Comparison of ENCODE assay signal across 9 cellular contexts in genomic region chr14:20477211-20477876, GRCh38. TPM values are rescaled to one million over a fixed set of nuclear protein-coding genes. Genes with fewer than 3 reads are reported as not detected.
DNase-seq lines count a peak whose midpoint lies in the region; ATAC-seq and TF ChIP-seq lines count a peak whose summit lies in the region.
"Had no signal": no experiment of that assay in that cellular context is flagged by ENCODE, and none has a peak within 500 bp of the region (broad histone marks: within the 10 kb centered on the region; RNA-seq: fewer than 3 reads in every experiment).

No MANE protein-coding gene starts in this region.

- H3K36me3 Mint-ChIP-seq in activated B cell treated with CpG ODN at 0.5 μM for 24 hours (ENCODE audit: low read depth), result peaks cover 63% of the 10 kb centered on the region

- TF ChIP-seq CTCF in activated B cell treated with CpG ODN at 0.5 μM for 24 hours (IDR thresholded peaks at IDR 0.05), result no peak
- no peak for TF ChIP-seq CTCF in cardiac muscle cell (IDR thresholded peaks at IDR 0.05; ENCODE audit: low read depth, low read length)

- H3K4me3 ChIP-seq in cardiac muscle cell (no peak overlapping the region), stomach smooth muscle (ENCODE audit: low read length in 2 of 2) (no peak overlapping the region)

- H3K27ac Mint-ChIP-seq in activated B cell treated with CpG ODN at 0.5 μM for 24 hours, result peak overlapping the region; percentile 89
- H3K27ac Mint-ChIP-seq: nephron had no signal

- peak overlapping the region; percentile 80 for H3K27ac ChIP-seq in cardiac muscle cell
- H3K27ac ChIP-seq in stomach smooth muscle (ENCODE audit: low read length), result peak overlapping the region; percentile 18

- peak; percentile 36 for DNase-seq in activated gamma-delta T cell treated with Interleukin-2 at 50 U/mL for 16 hours
- no peak for DNase-seq in activated gamma-delta T cell (lab: John Stamatoyannopoulos, UW)
- no peak for DNase-seq in activated B cell treated with CpG ODN at 0.5 μM for 24 hours
- DNase-seq in cardiac muscle cell (ENCODE audit: low read depth in 1 of 2, low spot score in 1 of 2), result peak; percentile 34 to 91
- DNase-seq in stimulated activated CD4-positive, alpha-beta T cell treated with anti-CD3 and anti-CD28 coated beads, Interleukin-2, amount 100 ng/mL, for 48 hours, result no peak
- no peak for DNase-seq in D341Med (ENCODE audit: low spot score)

- no peaks in the 10 kb centered on the region for H3K9me3 Mint-ChIP-seq in activated B cell treated with CpG ODN at 0.5 μM for 24 hours
- H3K9me3 Mint-ChIP-seq: nephron had no signal

- peak overlapping the region; percentile 21 for H3K4me3 Mint-ChIP-seq in activated B cell treated with CpG ODN at 0.5 μM for 24 hours
- H3K4me3 Mint-ChIP-seq: nephron had no signal

- no peaks in the 10 kb centered on the region for H3K27me3 Mint-ChIP-seq in activated B cell treated with CpG ODN at 0.5 μM for 24 hours

- intact Hi-C loops in activated B cell treated with CpG ODN at 0.5 μM for 24 hours (cut with micrococcal nuclease), result loop anchor here (1.0 kb wide), 2 partner anchors 12 to 22 kb away; partner anchors contain the start of gene APEX1

- H3K9ac ChIP-seq in stomach smooth muscle (ENCODE audit: low read length in 2 of 2), result no peak overlapping the region

- POLR2A ChIA-PET in activated B cell treated with CpG ODN at 0.5 μM for 24 hours (lab: Charles Lee), result interaction anchor here (0.5 to 2.6 kb wide), 4 partner anchors 8 to 135 kb away, joined by 3 to 9 read pairs (median 6); partner anchors contain the start of genes PIP4P1 and PNP

- H3K36me3 ChIP-seq in cardiac muscle cell (peaks cover 32% of the 10 kb centered on the region), stomach smooth muscle (ENCODE audit: control insufficient read depth in 2 of 2, insufficient read depth in 2 of 2, low read length in 2 of 2) (peaks cover 0 to 7% of the 10 kb centered on the region in 2 donors)

- H3K4me1 ChIP-seq in cardiac muscle cell (ENCODE audit: low read depth), result peaks cover 9% of the 10 kb centered on the region
- H3K4me1 ChIP-seq in stomach smooth muscle (ENCODE audit: control insufficient read depth, insufficient read depth, low read length), result no peaks in the 10 kb centered on the region

- H3K9me3 ChIP-seq in cardiac muscle cell (ENCODE audit: low read depth), result no peaks in the 10 kb centered on the region
- H3K9me3 ChIP-seq in stomach smooth muscle (ENCODE audit: control insufficient read depth in 2 of 2, low read length in 2 of 2), result no peaks in the 10 kb centered on the region

- peaks cover 41% of the 10 kb centered on the region for H3K4me1 Mint-ChIP-seq in activated B cell treated with CpG ODN at 0.5 μM for 24 hours
- H3K4me1 Mint-ChIP-seq: nephron had no signal

- H3K27me3 ChIP-seq in cardiac muscle cell (no peaks in the 10 kb centered on the region), stomach smooth muscle (ENCODE audit: control insufficient read depth in 1 of 2, insufficient read depth in 2 of 2, low read length in 2 of 2) (no peaks in the 10 kb centered on the region)

- CTCF ChIA-PET in activated B cell treated with CpG ODN at 0.5 μM for 24 hours (lab: Charles Lee), result interaction anchor here (0.8 to 3.9 kb wide), 2 partner anchors 15 to 63 kb away, joined by 3 to 13 read pairs; partner anchors contain the start of gene TEP1

- peak; percentile 80 for ATAC-seq in activated B cell treated with CpG ODN at 0.5 μM for 24 hours (ENCODE audit: low read depth)
- ATAC-seq in GM18517 (IDR thresholded peaks at IDR 0.05; ENCODE audit: unreplicated experiment), result no peak

RNA-seq across cellular contexts. Expression of gene PNP, which starts 8.1 kb away (rescaled TPM):
- total RNA-seq in activated B cell treated with CpG ODN at 0.5 μM for 24 hours (87.2 and 88.0 TPM in 2 replicates), cardiac muscle cell (15.6 and 20.7 TPM in 2 replicates)
- 15.7 and 22.2 TPM in 2 replicates for polyA plus RNA-seq in cardiac muscle cell

RNA-seq across cellular contexts. Expression of gene PIP4P1, which starts 16.1 kb away (rescaled TPM):
- total RNA-seq in activated B cell treated with CpG ODN at 0.5 μM for 24 hours, result 84.8 and 87.3 TPM in 2 replicates
- total RNA-seq in cardiac muscle cell, result 17.6 and 23.1 TPM in 2 replicates
- polyA plus RNA-seq in cardiac muscle cell, result 49.4 and 60.1 TPM in 2 replicates

RNA-seq across cellular contexts. Expression of gene APEX1, which starts 22.3 kb away (rescaled TPM):
- total RNA-seq in activated B cell treated with CpG ODN at 0.5 μM for 24 hours (215 and 231 TPM in 2 replicates), cardiac muscle cell (111 and 358 TPM in 2 replicates)
- 176 and 185 TPM in 2 replicates for polyA plus RNA-seq in cardiac muscle cell

RNA-seq across cellular contexts. Expression of gene OSGEP, which starts 22.7 kb away (rescaled TPM):
- 98.3 and 112 TPM in 2 replicates for total RNA-seq in activated B cell treated with CpG ODN at 0.5 μM for 24 hours
- 47.9 and 82.0 TPM in 2 replicates for total RNA-seq in cardiac muscle cell
- polyA plus RNA-seq in cardiac muscle cell, result 42.7 and 51.7 TPM in 2 replicates

RNA-seq across cellular contexts. Expression of gene RNASE10, which starts 28.0 kb away (rescaled TPM):
- total RNA-seq in activated B cell treated with CpG ODN at 0.5 μM for 24 hours (0.32 and 0.73 TPM in 2 replicates), cardiac muscle cell (not detected in 2 replicates)
- 0.81 and 0.99 TPM in 2 replicates for polyA plus RNA-seq in cardiac muscle cell

Comparison
In these comparisons a context has a peak if more than half of its experiments do, and no peak if none do; other contexts are left out.
1. DNase-seq: peak in activated gamma-delta T cell treated with Interleukin-2 at 50 U/mL for 16 hours (single experiment) and cardiac muscle cell (2 of 2); none in activated gamma-delta T cell (single experiment), activated B cell treated with CpG ODN at 0.5 μM for 24 hours (single experiment), stimulated activated CD4-positive, alpha-beta T cell treated with anti-CD3 and anti-CD28 coated beads, Interleukin-2, amount 100 ng/mL, for 48 hours (0 of 2) and D341Med (single experiment).